30 cellular contexts compared by ENCODE assay signal in genomic region chr10:4041531-4042096, GRCh38.
"Had no signal": no experiment of that assay in that cellular context is flagged by ENCODE, and none has a peak within 500 bp of the region (broad histone marks: within the 10 kb centered on the region; RNA-seq: fewer than 3 reads in every experiment).

No MANE protein-coding gene starts in this region.

- ATAC-seq: activated naive CD8-positive, alpha-beta T cell treated with anti-CD3 and anti-CD28 coated beads, Interleukin-2, amount 50 U/mL, for 24 hours; activated T-cell treated with anti-CD3 and anti-CD28 coated beads, Interleukin-2, amount 50 U/mL, for 4 hours; PC-3 had no signal

- H3K27me3 ChIP-seq: brain microvascular endothelial cell, Peyer's patch, SJSA1 had no signal

- H3K4me1 Mint-ChIP-seq: activated CD4-positive, alpha-beta T cell treated with anti-CD3 and anti-CD28 coated beads, Interleukin-2, amount 10 ng/mL, durations not matched to agents 7 days and 5 days; activated naive CD8-positive, alpha-beta T cell treated with anti-CD3 and anti-CD28 coated beads, Interleukin-2, amount 50 U/mL, for 24 hours had no signal

- H3K9me3 ChIP-seq: SK-N-SH had no signal

- H3K4me1 ChIP-seq: Peyer's patch, SJSA1 had no signal

- H3K27ac ChIP-seq: brain microvascular endothelial cell, Peyer's patch, SJSA1 had no signal

- H3K4me3 ChIP-seq: Peyer's patch, SJSA1 had no signal

- H3K9ac ChIP-seq: SK-N-SH had no signal

- H3K27ac Mint-ChIP-seq: activated CD4-positive, alpha-beta memory T cell treated with anti-CD3 and anti-CD28 coated beads for 36 hours; activated CD4-positive, alpha-beta T cell treated with anti-CD3 and anti-CD28 coated beads, Interleukin-2, amount 10 ng/mL, durations not matched to agents 7 days and 5 days; activated naive CD4-positive, alpha-beta T cell treated with anti-CD3 and anti-CD28 coated beads, Interleukin-2, amount 10 ng/mL, durations not matched to agents 7 days and 5 days; activated naive CD8-positive, alpha-beta T cell; T-helper 1 cell treated with Interleukin-12 subunit alpha and Interleukin-12 subunit beta and Interleukin-4 antibody, amounts not matched to agents 30 μg/mL and 1 μg/mL, for 36 hours; T-helper 2 cell treated with Interferon-gamma antibody and Interleukin-4, amounts not matched to agents 5 μg/mL and 100 μg/mL, for 36 hours had no signal

- H3K27me3 Mint-ChIP-seq: activated CD4-positive, alpha-beta memory T cell treated with anti-CD3 and anti-CD28 coated beads for 36 hours; activated CD4-positive, alpha-beta T cell treated with anti-CD3 and anti-CD28 coated beads, Interleukin-2, amount 10 ng/mL, durations not matched to agents 7 days and 5 days; activated naive CD8-positive, alpha-beta T cell had no signal

- H3K4me2 ChIP-seq: SK-N-SH had no signal

- DNase-seq: activated CD4-positive, alpha-beta memory T cell treated with anti-CD3 and anti-CD28 coated beads for 36 hours; activated CD4-positive, alpha-beta T cell treated with anti-CD3 and anti-CD28 coated beads, Interleukin-2, amount 10 ng/mL, durations not matched to agents 7 days and 5 days; activated CD8-positive, alpha-beta memory T cell treated with anti-CD3 and anti-CD28 coated beads, Interleukin-2, amount 50 U/mL, for 4 hours; activated effector memory CD4-positive, alpha-beta T cell treated with Interleukin-2 at 50 U/mL for 16 hours; activated naive CD4-positive, alpha-beta T cell treated with anti-CD3 and anti-CD28 coated beads, Interleukin-2, amount 10 ng/mL, durations not matched to agents 7 days and 5 days; activated naive CD8-positive, alpha-beta T cell treated with anti-CD3 and anti-CD28 coated beads, Interleukin-2, amount 50 U/mL, for 24 hours; activated T-cell treated with anti-CD3 and anti-CD28 coated beads for 4 hours; activated T-cell treated with anti-CD3 and anti-CD28 coated beads, Interleukin-2, amount 50 U/mL, for 4 hours; amniotic stem cell; aorta; brain microvascular endothelial cell; central memory CD4-positive, alpha-beta T cell; NCI-H1092 treated with DMSO at 0.1 percent for 48 hours; NCI-H1417; NCI-H146; NCI-H187; NCI-H2029 treated with DMSO at 0.1 percent for 48 hours; NCI-H2107; NCI-H2171 treated with DMSO at 0.1 percent for 48 hours; NCI-H226; NCI-H524 treated with DMSO at 0.1 percent for 48 hours; PC-3; Peyer's patch; RPMI8226; SHP77 treated with DMSO at 0.1 percent for 48 hours; SK-N-SH had no signal

- H3K36me3 ChIP-seq: brain microvascular endothelial cell, Peyer's patch, SJSA1 had no signal

- H3K4me3 Mint-ChIP-seq: activated CD4-positive, alpha-beta memory T cell treated with anti-CD3 and anti-CD28 coated beads for 36 hours; activated CD4-positive, alpha-beta T cell treated with anti-CD3 and anti-CD28 coated beads, Interleukin-2, amount 10 ng/mL, durations not matched to agents 7 days and 5 days; activated naive CD4-positive, alpha-beta T cell treated with anti-CD3 and anti-CD28 coated beads, Interleukin-2, amount 10 ng/mL, durations not matched to agents 7 days and 5 days; activated naive CD8-positive, alpha-beta T cell; activated naive CD8-positive, alpha-beta T cell treated with anti-CD3 and anti-CD28 coated beads, Interleukin-2, amount 50 U/mL, for 24 hours; activated T-cell treated with anti-CD3 and anti-CD28 coated beads, Interleukin-2, amount 50 U/mL, for 4 hours; T-helper 1 cell treated with Interleukin-12 subunit alpha and Interleukin-12 subunit beta and Interleukin-4 antibody, amounts not matched to agents 30 μg/mL and 1 μg/mL, for 36 hours; T-helper 2 cell treated with Interferon-gamma antibody and Interleukin-4, amounts not matched to agents 5 μg/mL and 100 μg/mL, for 36 hours had no signal
